In genomic region chr12:49188205-49188915, GRCh38 we compare ENCODE assay signal across 8 cellular contexts. TPM values are rescaled to one million over a fixed set of nuclear protein-coding genes. Genes with fewer than 3 reads are reported as not detected.
DNase-seq lines count a peak whose midpoint lies in the region; FAIRE-seq and TF ChIP-seq lines count a peak whose summit lies in the region.

No MANE protein-coding gene starts in this region.

- H3K27me3 ChIP-seq in spleen (replicated peaks in 1 of 7): no peaks in the 10 kb centered on the region

- peaks cover 24 to 27% of the 10 kb centered on the region in 2 donors for H3K4me1 Mint-ChIP-seq in immature natural killer cell

- peak overlapping the region; percentile 95 to 99 (median 97) for H3K4me3 Mint-ChIP-seq in immature natural killer cell

- no peak for TF ChIP-seq POLR2A in GM12892 (IDR thresholded peaks at IDR 0.05; ENCODE audit: low read depth, low read length)
- peak in 1 of 3 donors; percentile 31 for TF ChIP-seq POLR2A in spleen (IDR thresholded peaks at IDR 0.05)

- H3K9me3 Mint-ChIP-seq in immature natural killer cell: no peaks in the 10 kb centered on the region

- TF ChIP-seq CTCF in HFF-Myc (IDR thresholded peaks at IDR 0.05; ENCODE audit: low read depth, low read length, missing control alignments) (no peak), VCaP (conservative IDR thresholded peaks at IDR 0.05) (no peak), spleen (IDR thresholded peaks at IDR 0.05 in 8 of 11, conservative IDR thresholded peaks at IDR 0.05 in 3 of 11) (peak in 4 of 11 experiments; percentile 8 to 18 (median 14))

- peak; percentile 43 for DNase-seq in GM12892 (ENCODE audit: insufficient read length)
- DNase-seq in HFF-Myc (ENCODE audit: extremely low read depth, low read depth): peak; percentile 19
- DNase-seq in MV-4-11 (lab: John Stamatoyannopoulos, UW): peak; percentile 64
- peak; percentile 48 to 77 for DNase-seq in T47D (ENCODE audit: low read depth in 1 of 2, low spot score in 1 of 2)
- DNase-seq in immature natural killer cell: peak; percentile 63 to 79 (median 78)
- peak; percentile 95 for DNase-seq in spleen
- no peak for DNase-seq in OCI-M2 (lab: John Stamatoyannopoulos, UW; ENCODE audit: unreplicated experiment)

- peaks cover 11 to 14% (median 13%) of the 10 kb centered on the region in 3 donors for H3K27me3 Mint-ChIP-seq in immature natural killer cell (ENCODE audit: low read depth in 3 of 3)

- H3K4me1 ChIP-seq in spleen: peaks cover 10 to 38% (median 24%) of the 10 kb centered on the region in 6 donors

- peaks cover 0 to 39% (median 27%) of the 10 kb centered on the region in 6 donors for H3K36me3 ChIP-seq in spleen

- no peaks in the 10 kb centered on the region for H3K9me3 ChIP-seq in spleen

- 0% methylated on average over 46 to 52 of the region's 52 CpGs for WGBS in spleen, 5 donors

- FAIRE-seq in GM12892 (lab: Jason Lieb, UNC): no peak

- peak overlapping the region; percentile 96 to 99 (median 97) for H3K27ac Mint-ChIP-seq in immature natural killer cell

- H3K4me3 ChIP-seq in HFF-Myc (replicated peaks; ENCODE audit: low read depth, low read length) (peak overlapping the region; percentile 96), spleen (peak overlapping the region; percentile 63 to 90 (median 80))

- in situ Hi-C loops in T47D (cut with HindIII; ENCODE audit: low pct_unique_long_range_greater_than_20kb, low sequenced_read_pairs): no loop called here

- H3K36me3 Mint-ChIP-seq in immature natural killer cell: peaks cover 13 to 29% (median 17%) of the 10 kb centered on the region in 3 donors

- H3K27ac ChIP-seq in VCaP (peak overlapping the region; percentile 91), spleen (peak overlapping the region; percentile 97 to 100 (median 98))

- intact Hi-C loops in spleen (cut with DNase I; ENCODE audit: low total_unique reads): loop anchor here (2.0 kb wide), 1 partner anchor 58 kb away; the partner anchor contains the start of gene TUBA1B

RNA-seq across cellular contexts. Expression of gene TUBA1A, which starts 0.5 kb away (rescaled TPM):
- polyA plus RNA-seq in GM12892 (2012; ENCODE audit: missing spikeins): 72.0 TPM
- polyA plus RNA-seq in immature natural killer cell (100 to 1,000 TPM; 157 to 209 (median 206) TPM), spleen (10 to 100 TPM; 52.0 to 68.5 (median 66.4) TPM)
- 100 to 1,000 TPM in 2 of 7 donors, 10 to 100 TPM in 5; 47.2 to 120 (median 71.7) TPM for total RNA-seq in spleen

RNA-seq across cellular contexts. Expression of gene TUBA1B, which starts 57.2 kb away (rescaled TPM):
- polyA plus RNA-seq in GM12892 (2012; ENCODE audit: missing spikeins): 1,175 TPM
- polyA plus RNA-seq in immature natural killer cell (100 to 1,000 TPM; 477 to 869 (median 576) TPM), spleen (100 to 1,000 TPM; 231 to 582 (median 476) TPM)
- total RNA-seq in spleen: 100 to 1,000 TPM; 326 to 706 (median 476) TPM
